16 cellular contexts compared by ENCODE assay signal in genomic region chr11:92685049-92685448, GRCh38.
DNase-seq lines count a peak whose midpoint lies in the region; ATAC-seq and TF ChIP-seq lines count a peak whose summit lies in the region.
"Had no signal": no experiment of that assay in that cellular context is flagged by ENCODE, and none has a peak within 500 bp of the region (broad histone marks: within the 10 kb centered on the region; RNA-seq: fewer than 3 reads in every experiment).

No MANE protein-coding gene starts in this region.

- DNase-seq in NCI-H1417 (lab: John Stamatoyannopoulos, UW) = peak in 2 of 3 experiments; percentile 19 to 70
- DNase-seq in NCI-H1417 treated with DMSO at 0.1 percent for 48 hours (lab: John Stamatoyannopoulos, UW) = no peak
- peak; percentile 77 for DNase-seq in NCI-H1105 treated with DMSO at 0.1 percent for 48 hours (lab: John Stamatoyannopoulos, UW)
- DNase-seq in NCI-H748 (lab: John Stamatoyannopoulos, UW; ENCODE audit: unreplicated experiment) = peak; percentile 70
- peak; percentile 68 for DNase-seq in SK-N-DZ (ENCODE audit: low spot score)
- DNase-seq in activated CD8-positive, alpha-beta memory T cell treated with anti-CD3 and anti-CD28 coated beads, Interleukin-2, amount 10 ng/mL, durations not matched to agents 7 days and 5 days = no peak
- no peak for DNase-seq in hepatocyte (ENCODE audit: low spot score)
- no peak for DNase-seq in spleen
- DNase-seq: C1 segment of cervical spinal cord; CD4-positive, alpha-beta memory T cell; HCEC 1CT; HFFc6; IMR-90 had no signal

- no peaks in the 10 kb centered on the region for H3K9me3 ChIP-seq in hepatocyte (ENCODE audit: low read depth)
- no peaks in the 10 kb centered on the region for H3K9me3 ChIP-seq in spleen

- no peaks in the 10 kb centered on the region for H4K20me1 ChIP-seq in hepatocyte (ENCODE audit: insufficient read depth, poor library complexity, severe bottlenecking)

- H3K4me1 ChIP-seq in hepatocyte (ENCODE audit: insufficient read depth) (no peaks in the 10 kb centered on the region), spleen (no peaks in the 10 kb centered on the region)

- no peaks in the 10 kb centered on the region for H3K36me3 ChIP-seq in hepatocyte (replicated peaks; ENCODE audit: insufficient read depth, low read depth)
- no peaks in the 10 kb centered on the region for H3K36me3 ChIP-seq in spleen

- TF ChIP-seq CTCF in hepatocyte (IDR thresholded peaks at IDR 0.05; ENCODE audit: poor library complexity) (no peak), spleen (IDR thresholded peaks at IDR 0.05 in 8 of 11, conservative IDR thresholded peaks at IDR 0.05 in 3 of 11) (no peak)

- WGBS in hepatocyte (ENCODE audit: low lambda C conversion rate, missing lambda C conversion rate) = 82% methylated on average over 2 of the region's 2 CpGs
- 73 to 94% (median 86%) methylated on average over 2 of the region's 2 CpGs for WGBS in spleen, 5 donors

- no peak overlapping the region for H3K4me2 ChIP-seq in hepatocyte

- H3K27ac ChIP-seq in hepatocyte (no peak overlapping the region), spleen (no peak overlapping the region)
- H3K27ac ChIP-seq: HL-60 had no signal

- H2AFZ ChIP-seq in hepatocyte = no peak overlapping the region

- no peaks in the 10 kb centered on the region for H3K79me2 ChIP-seq in hepatocyte

- no peak overlapping the region for H3K4me3 ChIP-seq in hepatocyte
- H3K4me3 ChIP-seq in spleen = no peak overlapping the region
- H3K4me3 ChIP-seq: GM12878 had no signal

- ATAC-seq in activated CD8-positive, alpha-beta memory T cell treated with anti-CD3 and anti-CD28 coated beads, Interleukin-2, amount 10 ng/mL, durations not matched to agents 7 days and 5 days = no peak
- ATAC-seq: GM12878 had no signal

- intact Hi-C loops in spleen (cut with DNase I; ENCODE audit: low total_unique reads) = loop anchor here (10.0 kb wide), 1 partner anchor 50 kb away; no protein-coding TSS in a partner anchor

- no peak overlapping the region for H3K4me3 Mint-ChIP-seq in activated CD8-positive, alpha-beta memory T cell treated with anti-CD3 and anti-CD28 coated beads, Interleukin-2, amount 10 ng/mL, durations not matched to agents 7 days and 5 days
- H3K4me3 Mint-ChIP-seq: B cell; CD4-positive, alpha-beta memory T cell; HFFc6 had no signal

- H3K36me3 Mint-ChIP-seq in activated CD8-positive, alpha-beta memory T cell treated with anti-CD3 and anti-CD28 coated beads, Interleukin-2, amount 10 ng/mL, durations not matched to agents 7 days and 5 days = no peaks in the 10 kb centered on the region
- H3K36me3 Mint-ChIP-seq: CD4-positive, alpha-beta memory T cell had no signal

- H3K27ac Mint-ChIP-seq in activated CD8-positive, alpha-beta memory T cell treated with anti-CD3 and anti-CD28 coated beads, Interleukin-2, amount 10 ng/mL, durations not matched to agents 7 days and 5 days = no peak overlapping the region
- H3K27ac Mint-ChIP-seq: B cell; CD4-positive, alpha-beta memory T cell; HFFc6 had no signal

- TF ChIP-seq POLR2A in spleen (IDR thresholded peaks at IDR 0.05) = no peak

- H3K27me3 ChIP-seq in hepatocyte = no peaks in the 10 kb centered on the region
- no peaks in the 10 kb centered on the region for H3K27me3 ChIP-seq in spleen (replicated peaks in 1 of 7)

- peaks cover 4% of the 10 kb centered on the region for H3K9me3 Mint-ChIP-seq in activated CD8-positive, alpha-beta memory T cell treated with anti-CD3 and anti-CD28 coated beads, Interleukin-2, amount 10 ng/mL, durations not matched to agents 7 days and 5 days (ENCODE audit: low read depth)

- no peaks in the 10 kb centered on the region for H3K4me1 Mint-ChIP-seq in activated CD8-positive, alpha-beta memory T cell treated with anti-CD3 and anti-CD28 coated beads, Interleukin-2, amount 10 ng/mL, durations not matched to agents 7 days and 5 days
- H3K4me1 Mint-ChIP-seq: B cell; CD4-positive, alpha-beta memory T cell had no signal

- H3K27me3 Mint-ChIP-seq in activated CD8-positive, alpha-beta memory T cell treated with anti-CD3 and anti-CD28 coated beads, Interleukin-2, amount 10 ng/mL, durations not matched to agents 7 days and 5 days = no peaks in the 10 kb centered on the region
- H3K27me3 Mint-ChIP-seq: B cell had no signal

- H3K9me2 ChIP-seq in hepatocyte (replicated peaks; ENCODE audit: insufficient read depth) = no peaks in the 10 kb centered on the region

- CTCF ChIA-PET in activated CD8-positive, alpha-beta memory T cell treated with anti-CD3 and anti-CD28 coated beads, Interleukin-2, amount 10 ng/mL, durations not matched to agents 7 days and 5 days (lab: Charles Lee) = no interaction called here

Comparison
In these comparisons a context has a peak if more than half of its experiments do, and no peak if none do; other contexts are left out.
1. DNase-seq: peak in NCI-H1417 (2 of 3), NCI-H1105 treated with DMSO at 0.1 percent for 48 hours (single experiment), NCI-H748 (single experiment) and SK-N-DZ (single experiment); none in NCI-H1417 treated with DMSO at 0.1 percent for 48 hours (single experiment), activated CD8-positive, alpha-beta memory T cell treated with anti-CD3 and anti-CD28 coated beads, Interleukin-2, amount 10 ng/mL, durations not matched to agents 7 days and 5 days (single experiment), hepatocyte (single experiment) and spleen (single experiment).